In genomic region chr18:3604260-3604625, GRCh38 we compare ENCODE assay signal across 8 cellular contexts.
DNase-seq lines count a peak whose midpoint lies in the region; ATAC-seq and TF ChIP-seq lines count a peak whose summit lies in the region.

No MANE protein-coding gene starts in this region.

- no peaks in the 10 kb centered on the region for H3K27me3 ChIP-seq in neuron (ENCODE audit: insufficient read depth, low read length)

- peaks cover 15% of the 10 kb centered on the region for H3K4me1 Mint-ChIP-seq in T-helper 2 cell treated with Interferon-gamma antibody and Interleukin-4, amounts not matched to agents 5 μg/mL and 100 μg/mL, for 36 hours (ENCODE audit: low read depth)

- H3K4me1 ChIP-seq in neuron (ENCODE audit: insufficient read depth, low read length) = peaks cover 44% of the 10 kb centered on the region

- DNase-seq in astrocyte of the cerebellum (ENCODE audit: low read depth) (no peak), COLO668 (lab: John Stamatoyannopoulos, UW; ENCODE audit: unreplicated experiment) (no peak), epidermal melanocyte (ENCODE audit: insufficient read length, low spot score) (no peak), NCI-H1092 treated with DMSO at 0.1 percent for 48 hours (lab: John Stamatoyannopoulos, UW) (no peak)
- no peak for DNase-seq in T-helper 2 cell treated with Interferon-gamma antibody and Interleukin-4, amounts not matched to agents 5 μg/mL and 100 μg/mL, for 36 hours (ENCODE audit: low spot score)

- peaks cover 2% of the 10 kb centered on the region for H3K36me3 Mint-ChIP-seq in T-helper 2 cell treated with Interferon-gamma antibody and Interleukin-4, amounts not matched to agents 5 μg/mL and 100 μg/mL, for 36 hours (ENCODE audit: low read depth)

- no peak overlapping the region for H3K4me3 Mint-ChIP-seq in T-helper 2 cell treated with Interferon-gamma antibody and Interleukin-4, amounts not matched to agents 5 μg/mL and 100 μg/mL, for 36 hours

- in situ Hi-C loops in astrocyte of the cerebellum (cut with HindIII; ENCODE audit: low sequenced_read_pairs) = no loop called here

- H2AFZ ChIP-seq in neuron (ENCODE audit: low read depth, low read length) = no peak overlapping the region

- H3K27ac Mint-ChIP-seq in T-helper 2 cell treated with Interferon-gamma antibody and Interleukin-4, amounts not matched to agents 5 μg/mL and 100 μg/mL, for 36 hours = no peak overlapping the region

- H3K36me3 ChIP-seq in neuron (ENCODE audit: insufficient read depth, low read length) = no peaks in the 10 kb centered on the region

- ATAC-seq in GM19395 (IDR thresholded peaks at IDR 0.05; ENCODE audit: unreplicated experiment) = peak; percentile 35
- peak; percentile 12 for ATAC-seq in HG03097 (IDR thresholded peaks at IDR 0.05; ENCODE audit: low FRiP score, unreplicated experiment)

- no peaks in the 10 kb centered on the region for H3K9me3 ChIP-seq in neuron (ENCODE audit: low read length)

- TF ChIP-seq CTCF in astrocyte of the cerebellum (IDR thresholded peaks at IDR 0.05; ENCODE audit: low read depth, low read length, missing control alignments) = no peak

- H3K27me3 Mint-ChIP-seq in T-helper 2 cell treated with Interferon-gamma antibody and Interleukin-4, amounts not matched to agents 5 μg/mL and 100 μg/mL, for 36 hours (ENCODE audit: low read depth) = no peaks in the 10 kb centered on the region

- peak overlapping the region; percentile 32 for H3K4me3 ChIP-seq in astrocyte of the cerebellum (ENCODE audit: low read depth, low read length)
- H3K4me3 ChIP-seq in neuron (ENCODE audit: low read length) = peak overlapping the region; percentile 43

- H3K9me3 Mint-ChIP-seq in T-helper 2 cell treated with Interferon-gamma antibody and Interleukin-4, amounts not matched to agents 5 μg/mL and 100 μg/mL, for 36 hours = no peaks in the 10 kb centered on the region
